Comparison of ENCODE assay signal across 20 cellular contexts in genomic region chr17:63526861-63527260, GRCh38. TPM values are rescaled to one million over a fixed set of nuclear protein-coding genes. Genes with fewer than 3 reads are reported as not detected.
DNase-seq lines count a peak whose midpoint lies in the region; ATAC-seq and TF ChIP-seq lines count a peak whose summit lies in the region.
"Had no signal": no experiment of that assay in that cellular context is flagged by ENCODE, and none has a peak within 500 bp of the region (broad histone marks: within the 10 kb centered on the region; RNA-seq: fewer than 3 reads in every experiment).

No MANE protein-coding gene starts in this region.

- no peak overlapping the region for H3K4me3 Mint-ChIP-seq in activated T-helper 17 cell treated with anti-CD3 and anti-CD28 coated beads, Interleukin-2, amount 50 U/mL, for 72 hours
- H3K4me3 Mint-ChIP-seq: CD14-positive monocyte; CD4-positive, alpha-beta memory T cell; CD4-positive, CD25-positive, alpha-beta regulatory T cell; CD8-positive, alpha-beta memory T cell had no signal

- no peak overlapping the region for H2BK120ac ChIP-seq in trophoblast cell (ENCODE audit: insufficient read depth, low read length, poor library complexity)

- H3K9ac ChIP-seq in trophoblast cell (ENCODE audit: low read length): no peak overlapping the region
- H3K9ac ChIP-seq: BLaER1 had no signal

- H3K79me1 ChIP-seq in trophoblast cell (ENCODE audit: low read length): no peaks in the 10 kb centered on the region

- H2AFZ ChIP-seq in trophoblast cell (ENCODE audit: insufficient read depth, low read length, poor library complexity): no peak overlapping the region

- no CpG with 5 or more reads among the region's 5 CpGs for WGBS in trophoblast cell (ENCODE audit: extremely low coverage, insufficient coverage, insufficient read length)

- H3K27me3 ChIP-seq in trophoblast cell (ENCODE audit: insufficient read depth, low read length): no peaks in the 10 kb centered on the region
- H3K27me3 ChIP-seq: BE2C, BLaER1 had no signal

- H3K79me2 ChIP-seq in trophoblast cell (ENCODE audit: control insufficient read depth, insufficient read depth, low read length, poor library complexity): no peaks in the 10 kb centered on the region

- no peak overlapping the region for H2BK5ac ChIP-seq in trophoblast cell (ENCODE audit: low read depth, low read length, poor library complexity)

- H2AK5ac ChIP-seq in trophoblast cell (ENCODE audit: low read length): no peak overlapping the region

- H3K4me1 Mint-ChIP-seq in activated T-helper 17 cell treated with anti-CD3 and anti-CD28 coated beads, Interleukin-2, amount 50 U/mL, for 72 hours: peaks cover 7% of the 10 kb centered on the region

- DNase-seq in D341Med (ENCODE audit: low spot score) (peak; percentile 75), trophoblast cell (no peak), NCI-H1092 treated with DMSO at 0.1 percent for 48 hours (lab: John Stamatoyannopoulos, UW) (no peak)
- DNase-seq: 8988T; ACHN; BE2C; C1 segment of cervical spinal cord; CD4-positive, alpha-beta memory T cell; CD4-positive, CD25-positive, alpha-beta regulatory T cell; COR-L47; DMS79 treated with DMSO at 0.1 percent for 48 hours; GF-D8 had no signal

- no peak for TF ChIP-seq CTCF in VCaP (conservative IDR thresholded peaks at IDR 0.05)

- no peak overlapping the region for H3K4ac ChIP-seq in trophoblast cell (ENCODE audit: low read depth, low read length)

- H3K18ac ChIP-seq in trophoblast cell (ENCODE audit: low read length): no peak overlapping the region

- H3K9me3 ChIP-seq in trophoblast cell (ENCODE audit: insufficient read depth, low read depth, low read length): no peaks in the 10 kb centered on the region
- H3K9me3 ChIP-seq: BE2C, BLaER1 had no signal

- H4K91ac ChIP-seq in trophoblast cell (ENCODE audit: low read depth, low read length): no peak overlapping the region

- H4K8ac ChIP-seq in trophoblast cell (ENCODE audit: low read depth, low read length): no peak overlapping the region

- no peaks in the 10 kb centered on the region for H3K36me3 Mint-ChIP-seq in activated T-helper 17 cell treated with anti-CD3 and anti-CD28 coated beads, Interleukin-2, amount 50 U/mL, for 72 hours (ENCODE audit: low read depth)
- H3K36me3 Mint-ChIP-seq: CD14-positive monocyte; CD4-positive, alpha-beta memory T cell; CD4-positive, CD25-positive, alpha-beta regulatory T cell; CD8-positive, alpha-beta memory T cell had no signal

- H3K9me3 Mint-ChIP-seq in activated T-helper 17 cell treated with anti-CD3 and anti-CD28 coated beads, Interleukin-2, amount 50 U/mL, for 72 hours: no peaks in the 10 kb centered on the region
- H3K9me3 Mint-ChIP-seq: CD4-positive, alpha-beta memory T cell; CD8-positive, alpha-beta memory T cell had no signal

- peak overlapping the region; percentile 20 for H3K4me3 ChIP-seq in trophoblast cell (ENCODE audit: low read depth, low read length)
- H3K4me3 ChIP-seq: BLaER1 had no signal

- ATAC-seq in activated T-helper 17 cell treated with anti-CD3 and anti-CD28 coated beads, Interleukin-2, amount 50 U/mL, for 72 hours (replicated peaks): no peak
- ATAC-seq in GM19395 (IDR thresholded peaks at IDR 0.05; ENCODE audit: unreplicated experiment) (no peak), GM18519 (IDR thresholded peaks at IDR 0.05; ENCODE audit: low FRiP score, unreplicated experiment) (no peak)

- H3K4me2 ChIP-seq in trophoblast cell (ENCODE audit: low read length): no peak overlapping the region
- H3K4me2 ChIP-seq: BLaER1 had no signal

- H2BK12ac ChIP-seq in trophoblast cell (ENCODE audit: low read length): no peak overlapping the region

- H3K27ac Mint-ChIP-seq in activated T-helper 17 cell treated with anti-CD3 and anti-CD28 coated beads, Interleukin-2, amount 50 U/mL, for 72 hours: peak overlapping the region; percentile 1
- H3K27ac Mint-ChIP-seq: CD4-positive, alpha-beta memory T cell; CD4-positive, CD25-positive, alpha-beta regulatory T cell had no signal

- H3K4me1 ChIP-seq in trophoblast cell (ENCODE audit: control insufficient read depth in 1 of 2, insufficient read depth in 2 of 2, low read length in 2 of 2): peaks cover 0 to 2% of the 10 kb centered on the region in 2 experiments
- H3K4me1 ChIP-seq: BLaER1 had no signal

- H3K27me3 Mint-ChIP-seq in activated T-helper 17 cell treated with anti-CD3 and anti-CD28 coated beads, Interleukin-2, amount 50 U/mL, for 72 hours: peaks cover 11% of the 10 kb centered on the region

- H3K23ac ChIP-seq in trophoblast cell (ENCODE audit: low read length): no peak overlapping the region

- no peak overlapping the region for H3K14ac ChIP-seq in trophoblast cell (ENCODE audit: low read length)

- peak overlapping the region; percentile 10; the same call in 1 of the 2 replicates for H3K27ac ChIP-seq in VCaP
- H3K27ac ChIP-seq in trophoblast cell (ENCODE audit: low read depth, low read length): no peak overlapping the region
- H3K27ac ChIP-seq: BLaER1 had no signal

- no peak overlapping the region for H4K12ac ChIP-seq in trophoblast cell (ENCODE audit: low read depth, low read length)

- H3K36me3 ChIP-seq in trophoblast cell (ENCODE audit: control insufficient read depth in 1 of 2, insufficient read depth in 2 of 2, low read length in 2 of 2): no peaks in the 10 kb centered on the region
- H3K36me3 ChIP-seq: BE2C, BLaER1 had no signal

RNA-seq across cellular contexts. Expression of gene KCNH6, which starts 3.7 kb away (rescaled TPM):
- total RNA-seq in activated T-helper 17 cell treated with anti-CD3 and anti-CD28 coated beads, Interleukin-2, amount 50 U/mL, for 72 hours: under 1 TPM in 1 of 2 donors, not detected in 1; 0.05 TPM
- polyA plus RNA-seq in trophoblast cell (2013): not detected in 2 replicates
- total RNA-seq: A673; CD4-positive, alpha-beta memory T cell; CD4-positive, CD25-positive, alpha-beta regulatory T cell; CD8-positive, alpha-beta memory T cell had no signal
- polyA plus RNA-seq: CD14-positive monocyte; CD4-positive, alpha-beta memory T cell; CD4-positive, CD25-positive, alpha-beta regulatory T cell; CD8-positive, alpha-beta memory T cell had no signal

RNA-seq across cellular contexts. Expression of gene DCAF7, which starts 23.4 kb away (rescaled TPM):
- total RNA-seq in activated T-helper 17 cell treated with anti-CD3 and anti-CD28 coated beads, Interleukin-2, amount 50 U/mL, for 72 hours: 100 to 1,000 TPM; 108 to 115 TPM
- polyA plus RNA-seq in trophoblast cell (2013): 47.5 and 51.5 TPM in 2 replicates

RNA-seq across cellular contexts. Expression of gene ACE, which starts 50.0 kb away (rescaled TPM):
- 1 to 10 TPM in 1 of 2 donors, under 1 TPM in 1; 0.61 to 1.4 TPM for total RNA-seq in activated T-helper 17 cell treated with anti-CD3 and anti-CD28 coated beads, Interleukin-2, amount 50 U/mL, for 72 hours
- 0.25 and 0.39 TPM in 2 replicates for polyA plus RNA-seq in trophoblast cell (2013)
- polyA plus RNA-seq: CD14-positive monocyte had no signal
